Comparison of ENCODE assay signal across 8 cellular contexts in genomic region chr20:8853805-8854338, GRCh38.
DNase-seq lines count a peak whose midpoint lies in the region; ATAC-seq, FAIRE-seq and TF ChIP-seq lines count a peak whose summit lies in the region.

No MANE protein-coding gene starts in this region.

- no peaks in the 10 kb centered on the region for H3K27me3 ChIP-seq in H9 (ENCODE audit: insufficient read depth, low read length)
- no peaks in the 10 kb centered on the region for H3K27me3 ChIP-seq in PC-9 (ENCODE audit: insufficient read depth, low read depth)
- no peaks in the 10 kb centered on the region for H3K27me3 ChIP-seq in lung (ENCODE audit: control insufficient read depth, insufficient read depth)

- no peak overlapping the region for H4K8ac ChIP-seq in H9 (replicated peaks; ENCODE audit: insufficient read length, low read depth, low read length)

- H3F3A ChIP-seq in PC-9 (ENCODE audit: insufficient read depth, low read depth): no peaks in the 10 kb centered on the region

- no peak overlapping the region for H2BK12ac ChIP-seq in H9 (ENCODE audit: insufficient read length, low read depth, low read length)

- no peak overlapping the region for H3K27ac ChIP-seq in H9 (ENCODE audit: insufficient read length, low read depth, low read length)
- no peak overlapping the region for H3K27ac ChIP-seq in PC-9
- H3K27ac ChIP-seq in lung (ENCODE audit: low read depth in 1 of 2, low read length in 1 of 2): peak overlapping the region; percentile 55 to 75

- no peaks in the 10 kb centered on the region for H3K79me1 ChIP-seq in H9 (ENCODE audit: insufficient read depth, low read depth, low read length, poor library complexity, severe bottlenecking)

- peaks cover 2% of the 10 kb centered on the region; the same call in 1 of the 2 replicates for H3K4me1 ChIP-seq in H9 (ENCODE audit: insufficient read depth, low read length)
- no peaks in the 10 kb centered on the region for H3K4me1 ChIP-seq in PC-9 (replicated peaks; ENCODE audit: insufficient read depth)
- H3K4me1 ChIP-seq in lung (ENCODE audit: control insufficient read depth in 2 of 2, insufficient read depth in 2 of 2, low read length in 2 of 2): peaks cover 1 to 7% of the 10 kb centered on the region in 2 donors

- H3K79me2 ChIP-seq in H9 (ENCODE audit: insufficient read depth, low read length): no peaks in the 10 kb centered on the region
- no peaks in the 10 kb centered on the region for H3K79me2 ChIP-seq in PC-9 (ENCODE audit: low read depth)

- no peaks in the 10 kb centered on the region for H3K27me3 Mint-ChIP-seq in activated CD4-positive, alpha-beta T cell treated with anti-CD3 and anti-CD28 coated beads, Interleukin-2, amount 10 ng/mL, durations not matched to agents 24 days and 14 days
- no peaks in the 10 kb centered on the region for H3K27me3 Mint-ChIP-seq in H9 (ENCODE audit: low read depth)
- H3K27me3 Mint-ChIP-seq in effector memory CD8-positive, alpha-beta T cell: no peaks in the 10 kb centered on the region

- H4K91ac ChIP-seq in H9 (ENCODE audit: insufficient read length, low read depth, low read length): no peak overlapping the region

- no peaks in the 10 kb centered on the region for H3K36me3 Mint-ChIP-seq in activated CD4-positive, alpha-beta T cell treated with anti-CD3 and anti-CD28 coated beads, Interleukin-2, amount 10 ng/mL, durations not matched to agents 24 days and 14 days (ENCODE audit: low read depth)
- H3K36me3 Mint-ChIP-seq in H9 (ENCODE audit: insufficient read depth in 1 of 3, low read depth in 3 of 3): peaks cover 2 to 8% (median 6%) of the 10 kb centered on the region in 3 experiments; a peak in 6 of 7 replicates
- H3K36me3 Mint-ChIP-seq in effector memory CD8-positive, alpha-beta T cell (ENCODE audit: insufficient read depth): no peaks in the 10 kb centered on the region

- peak; percentile 89 for TF ChIP-seq CTCF in H9 (conservative IDR thresholded peaks at IDR 0.05)
- TF ChIP-seq CTCF in PC-9 (conservative IDR thresholded peaks at IDR 0.05): peak; percentile 92
- TF ChIP-seq CTCF in lung (IDR thresholded peaks at IDR 0.05; ENCODE audit: control extremely low read depth, extremely low read depth): peak; percentile 73

- CTCF ChIA-PET in PC-9 (lab: Charles Lee): interaction anchor here (0.8 to 1.5 kb wide), 5 partner anchors 64 to 539 kb away, joined by 3 to 9 read pairs (median 3); no protein-coding TSS in a partner anchor

- no peak overlapping the region for H3K14ac ChIP-seq in H9 (ENCODE audit: insufficient read depth, low read length)

- FAIRE-seq in urothelium cell line (lab: Jason Lieb, UNC): no peak

- no peaks in the 10 kb centered on the region for H4K20me1 ChIP-seq in H9 (ENCODE audit: control insufficient read depth, insufficient read depth, insufficient read length)
- no peaks in the 10 kb centered on the region for H4K20me1 ChIP-seq in PC-9 (ENCODE audit: insufficient read depth)

- WGBS in H9 (ENCODE audit: extremely low coverage, insufficient read length, low lambda C conversion rate): no CpG with 5 or more reads among the region's 6 CpGs
- WGBS in lung, 2 donors: 13 to 18% methylated on average over 6 of the region's 6 CpGs

- no peak overlapping the region for H3K27ac Mint-ChIP-seq in activated CD4-positive, alpha-beta T cell treated with anti-CD3 and anti-CD28 coated beads, Interleukin-2, amount 10 ng/mL, durations not matched to agents 24 days and 14 days
- no peak overlapping the region for H3K27ac Mint-ChIP-seq in H9
- H3K27ac Mint-ChIP-seq in effector memory CD8-positive, alpha-beta T cell: no peak overlapping the region

- H3K18ac ChIP-seq in H9 (ENCODE audit: insufficient read length, low read depth, low read length): no peak overlapping the region

- no peak overlapping the region for H4K5ac ChIP-seq in H9 (ENCODE audit: insufficient read length, low read depth, low read length)

- no peak overlapping the region for H3K4ac ChIP-seq in H9 (ENCODE audit: low read depth, low read length)

- no peak overlapping the region for H3K23ac ChIP-seq in H9 (ENCODE audit: insufficient read length, low read depth, low read length)

- intact Hi-C loops in activated CD4-positive, alpha-beta T cell treated with anti-CD3 and anti-CD28 coated beads, Interleukin-2, amount 10 ng/mL, durations not matched to agents 24 days and 14 days (cut with micrococcal nuclease): no loop called here
- intact Hi-C loops in PC-9 (cut with micrococcal nuclease; ENCODE audit: unreplicated experiment): loop anchor here (1.0 to 2.0 kb wide), 3 partner anchors 213 to 539 kb away; no protein-coding TSS in a partner anchor

- no peak overlapping the region for H2BK15ac ChIP-seq in H9 (ENCODE audit: low read depth, low read length)

- H3T11ph ChIP-seq in H9 (ENCODE audit: low read length): no peak overlapping the region

- H3K36me3 ChIP-seq in PC-9 (ENCODE audit: low read depth) (no peaks in the 10 kb centered on the region), lung (ENCODE audit: control insufficient read depth in 2 of 2, insufficient read depth in 2 of 2, low read length in 2 of 2) (no peaks in the 10 kb centered on the region)

- no peak overlapping the region for H2BK20ac ChIP-seq in H9 (ENCODE audit: low read depth, low read length, poor library complexity, severe bottlenecking)

- no peak overlapping the region for H2BK120ac ChIP-seq in H9 (ENCODE audit: low read depth, low read length, poor library complexity, severe bottlenecking)

- POLR2A ChIA-PET in PC-9 (lab: Charles Lee; ENCODE audit: unreplicated experiment): no interaction called here

- no peak overlapping the region for H2AFZ ChIP-seq in H9 (ENCODE audit: low read length)
- no peak overlapping the region for H2AFZ ChIP-seq in PC-9

- H3K9ac ChIP-seq in H9 (ENCODE audit: extremely low read depth, insufficient read length, low read length): no peak overlapping the region

- no peak overlapping the region for H3K4me2 ChIP-seq in H9 (ENCODE audit: insufficient read depth, insufficient read length, low read length)
- no peak overlapping the region for H3K4me2 ChIP-seq in PC-9

- H3K9me2 ChIP-seq in PC-9 (ENCODE audit: insufficient read depth): no peaks in the 10 kb centered on the region

- peaks cover 5% of the 10 kb centered on the region for H3K9me3 ChIP-seq in H9 (ENCODE audit: control insufficient read depth, low read depth, low read length)
- H3K9me3 ChIP-seq in PC-9 (ENCODE audit: insufficient read depth, low read depth): no peaks in the 10 kb centered on the region
- no peaks in the 10 kb centered on the region for H3K9me3 ChIP-seq in lung (ENCODE audit: control insufficient read depth in 2 of 2, insufficient read depth in 1 of 2, low read length in 1 of 2)

- no peak overlapping the region for H2AK5ac ChIP-seq in H9 (ENCODE audit: insufficient read length, low read length)

- H3K4me3 ChIP-seq in PC-9 (no peak overlapping the region), lung (no peak overlapping the region)

- no peak overlapping the region for H3K56ac ChIP-seq in H9 (ENCODE audit: insufficient read length, low read depth, low read length)

- H3K23me2 ChIP-seq in H9 (ENCODE audit: insufficient read length, low read depth, low read length, poor library complexity, severe bottlenecking): no peaks in the 10 kb centered on the region

- H3K4me3 Mint-ChIP-seq in activated CD4-positive, alpha-beta T cell treated with anti-CD3 and anti-CD28 coated beads, Interleukin-2, amount 10 ng/mL, durations not matched to agents 24 days and 14 days: no peak overlapping the region
- H3K4me3 Mint-ChIP-seq in H9: no peak overlapping the region
- no peak overlapping the region for H3K4me3 Mint-ChIP-seq in effector memory CD8-positive, alpha-beta T cell

- H2BK5ac ChIP-seq in H9 (ENCODE audit: insufficient read length, low read length): no peak overlapping the region

- no peaks in the 10 kb centered on the region for H3K9me3 Mint-ChIP-seq in activated CD4-positive, alpha-beta T cell treated with anti-CD3 and anti-CD28 coated beads, Interleukin-2, amount 10 ng/mL, durations not matched to agents 24 days and 14 days
- H3K9me3 Mint-ChIP-seq in H9: peaks cover 6% of the 10 kb centered on the region in 2 experiments; a peak in 3 of 5 replicates
- H3K9me3 Mint-ChIP-seq in effector memory CD8-positive, alpha-beta T cell: no peaks in the 10 kb centered on the region

- no peaks in the 10 kb centered on the region for H3K4me1 Mint-ChIP-seq in activated CD4-positive, alpha-beta T cell treated with anti-CD3 and anti-CD28 coated beads, Interleukin-2, amount 10 ng/mL, durations not matched to agents 24 days and 14 days
- H3K4me1 Mint-ChIP-seq in H9: peaks cover 0 to 3% of the 10 kb centered on the region in 2 experiments; a peak in 2 of 4 replicates
- H3K4me1 Mint-ChIP-seq in effector memory CD8-positive, alpha-beta T cell (ENCODE audit: low read depth in 2 of 2): peaks cover 0 to 3% of the 10 kb centered on the region in 2 donors

- no TSS peak for BruUV-seq in PC-9 (replicated peaks; lab: Mats Ljungman, UMichigan)

- peak; percentile 63 for DNase-seq in activated CD4-positive, alpha-beta T cell treated with anti-CD3 and anti-CD28 coated beads, Interleukin-2, amount 10 ng/mL, durations not matched to agents 24 days and 14 days
- no peak for DNase-seq in activated CD4-positive, alpha-beta T cell treated with anti-CD3 and anti-CD28 coated beads, Interleukin-2, amount 50 U/mL, for 48 hours
- DNase-seq in H9: peak; percentile 42
- peak; percentile 68 for DNase-seq in LoVo (ENCODE audit: low spot score)
- peak; percentile 24 to 39 for DNase-seq in PC-9
- DNase-seq in effector memory CD8-positive, alpha-beta T cell: peak in 1 of 3 experiments; percentile 4
- no peak for DNase-seq in lung (ENCODE audit: low spot score)
- peak; percentile 65 for DNase-seq in urothelium cell line (ENCODE audit: low spot score)

- ATAC-seq in effector memory CD8-positive, alpha-beta T cell (replicated peaks): peak; percentile 56
- ATAC-seq in lung (ENCODE audit: insufficient read depth, low FRiP score): peak; percentile 78

Comparison
In these comparisons a context has a peak if more than half of its experiments do, and no peak if none do; other contexts are left out.
1. DNase-seq: peak in activated CD4-positive, alpha-beta T cell treated with anti-CD3 and anti-CD28 coated beads, Interleukin-2, amount 10 ng/mL, durations not matched to agents 24 days and 14 days (single experiment), H9 (single experiment), LoVo (single experiment), PC-9 (2 of 2) and urothelium cell line (single experiment); none in activated CD4-positive, alpha-beta T cell treated with anti-CD3 and anti-CD28 coated beads, Interleukin-2, amount 50 U/mL, for 48 hours (0 of 2) and lung (single experiment).
2. H3K27ac ChIP-seq: peak in lung (2 of 2); none in H9 (single experiment) and PC-9 (single experiment).
3. Peak in every context shown above with its lines, with median percentiles within 50 percentile points of each other: CTCF ChIP-seq.